8 cellular contexts compared by ENCODE assay signal in genomic region chr3:48662753-48663488, GRCh38. TPM values are rescaled to one million over a fixed set of nuclear protein-coding genes. Genes with fewer than 3 reads are reported as not detected.
A peak's percentile ranks its signal among the peaks of the same experiment; 100 is the strongest.
DNase-seq lines count a peak whose midpoint lies in the region; ATAC-seq, FAIRE-seq and TF ChIP-seq lines count a peak whose summit lies in the region.

A gene with protein sequence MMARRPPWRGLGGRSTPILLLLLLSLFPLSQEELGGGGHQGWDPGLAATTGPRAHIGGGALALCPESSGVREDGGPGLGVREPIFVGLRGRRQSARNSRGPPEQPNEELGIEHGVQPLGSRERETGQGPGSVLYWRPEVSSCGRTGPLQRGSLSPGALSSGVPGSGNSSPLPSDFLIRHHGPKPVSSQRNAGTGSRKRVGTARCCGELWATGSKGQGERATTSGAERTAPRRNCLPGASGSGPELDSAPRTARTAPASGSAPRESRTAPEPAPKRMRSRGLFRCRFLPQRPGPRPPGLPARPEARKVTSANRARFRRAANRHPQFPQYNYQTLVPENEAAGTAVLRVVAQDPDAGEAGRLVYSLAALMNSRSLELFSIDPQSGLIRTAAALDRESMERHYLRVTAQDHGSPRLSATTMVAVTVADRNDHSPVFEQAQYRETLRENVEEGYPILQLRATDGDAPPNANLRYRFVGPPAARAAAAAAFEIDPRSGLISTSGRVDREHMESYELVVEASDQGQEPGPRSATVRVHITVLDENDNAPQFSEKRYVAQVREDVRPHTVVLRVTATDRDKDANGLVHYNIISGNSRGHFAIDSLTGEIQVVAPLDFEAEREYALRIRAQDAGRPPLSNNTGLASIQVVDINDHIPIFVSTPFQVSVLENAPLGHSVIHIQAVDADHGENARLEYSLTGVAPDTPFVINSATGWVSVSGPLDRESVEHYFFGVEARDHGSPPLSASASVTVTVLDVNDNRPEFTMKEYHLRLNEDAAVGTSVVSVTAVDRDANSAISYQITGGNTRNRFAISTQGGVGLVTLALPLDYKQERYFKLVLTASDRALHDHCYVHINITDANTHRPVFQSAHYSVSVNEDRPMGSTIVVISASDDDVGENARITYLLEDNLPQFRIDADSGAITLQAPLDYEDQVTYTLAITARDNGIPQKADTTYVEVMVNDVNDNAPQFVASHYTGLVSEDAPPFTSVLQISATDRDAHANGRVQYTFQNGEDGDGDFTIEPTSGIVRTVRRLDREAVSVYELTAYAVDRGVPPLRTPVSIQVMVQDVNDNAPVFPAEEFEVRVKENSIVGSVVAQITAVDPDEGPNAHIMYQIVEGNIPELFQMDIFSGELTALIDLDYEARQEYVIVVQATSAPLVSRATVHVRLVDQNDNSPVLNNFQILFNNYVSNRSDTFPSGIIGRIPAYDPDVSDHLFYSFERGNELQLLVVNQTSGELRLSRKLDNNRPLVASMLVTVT (N-terminal part only) (minus strand): TSS chr3:48662886. CDS start chr3:48662634, 252 bp downstream.

- H3K36me3 Mint-ChIP-seq in stimulated activated naive B cell treated with anti-CD40 and anti-IgM and Interleukin-4, amounts not matched to agents 10 μg/mL and 1 μg/mL and 100 μg/mL, for 72 hours = peaks cover 0 to 11% of the 10 kb centered on the region in 2 donors

- FAIRE-seq in H54 (lab: Jason Lieb, UNC) = no peak

- DNase-seq in AG08395 (ENCODE audit: low spot score) (peak; percentile 80), H54 (ENCODE audit: insufficient read length, low spot score) (peak; percentile 91), NCI-H510A (lab: John Stamatoyannopoulos, UW) (peak; percentile 74), erythroblast (lab: John Stamatoyannopoulos, UW) (peak; percentile 90 to 91)
- DNase-seq in activated CD8-positive, alpha-beta memory T cell treated with anti-CD3 and anti-CD28 coated beads, Interleukin-2, amount 50 U/mL, for 24 hours (ENCODE audit: extremely low read depth) = peak; percentile 31
- DNase-seq in stimulated activated naive B cell treated with anti-CD40 and anti-IgM and Interleukin-4, amounts not matched to agents 10 μg/mL and 1 μg/mL and 100 μg/mL, for 72 hours = peak; percentile 36

- ATAC-seq in stimulated activated naive B cell treated with anti-CD40 and anti-IgM and Interleukin-4, amounts not matched to agents 10 μg/mL and 1 μg/mL and 100 μg/mL, for 72 hours (replicated peaks) = peak; percentile 8 to 29
- ATAC-seq in GM18867 (IDR thresholded peaks at IDR 0.05; ENCODE audit: unreplicated experiment) = no peak

- no peaks in the 10 kb centered on the region for H3K9me3 Mint-ChIP-seq in stimulated activated naive B cell treated with anti-CD40 and anti-IgM and Interleukin-4, amounts not matched to agents 10 μg/mL and 1 μg/mL and 100 μg/mL, for 72 hours

- H3K27me3 Mint-ChIP-seq in stimulated activated naive B cell treated with anti-CD40 and anti-IgM and Interleukin-4, amounts not matched to agents 10 μg/mL and 1 μg/mL and 100 μg/mL, for 72 hours = peaks cover 33 to 73% of the 10 kb centered on the region in 2 donors

- H3K4me1 ChIP-seq in mononuclear cell (ENCODE audit: insufficient read depth, low read length) = peaks cover 30% of the 10 kb centered on the region

- H3K4me1 Mint-ChIP-seq in stimulated activated naive B cell treated with anti-CD40 and anti-IgM and Interleukin-4, amounts not matched to agents 10 μg/mL and 1 μg/mL and 100 μg/mL, for 72 hours = peaks cover 10 to 27% of the 10 kb centered on the region in 2 donors

- peak within 1 kb of the TSS; percentile 85 to 89 for H3K4me3 Mint-ChIP-seq in stimulated activated naive B cell treated with anti-CD40 and anti-IgM and Interleukin-4, amounts not matched to agents 10 μg/mL and 1 μg/mL and 100 μg/mL, for 72 hours

- TF ChIP-seq POLR2A in H54 (IDR thresholded peaks at IDR 0.05; ENCODE audit: low read depth, low read length) = peak; percentile 72
- no peak for TF ChIP-seq POLR2A in erythroblast (IDR thresholded peaks at IDR 0.05; ENCODE audit: low read length)

- peak within 1 kb of the TSS; percentile 47 for H3K4me3 ChIP-seq in mononuclear cell (ENCODE audit: low read length)

- peak within 1 kb of the TSS; percentile 94 for H3K27ac Mint-ChIP-seq in stimulated activated naive B cell treated with anti-CD40 and anti-IgM and Interleukin-4, amounts not matched to agents 10 μg/mL and 1 μg/mL and 100 μg/mL, for 72 hours

- H3K9me3 ChIP-seq in mononuclear cell (ENCODE audit: low read depth, low read length) = no peaks in the 10 kb centered on the region

- H3K27me3 ChIP-seq in mononuclear cell (ENCODE audit: insufficient read depth, low read length) = peaks cover 24% of the 10 kb centered on the region

RNA-seq across cellular contexts. Expression of the gene that starts here (rescaled TPM):
- 2.6 TPM for total RNA-seq in mononuclear cell

Comparison
In these comparisons a context has a peak if more than half of its experiments do, and no peak if none do; other contexts are left out.
1. DNase-seq: peak in every context shown above with its lines; median percentile 91 in H54; 90 in erythroblast; 80 in AG08395; 74 in NCI-H510A; 36 in stimulated activated naive B cell treated with anti-CD40 and anti-IgM and Interleukin-4, amounts not matched to agents 10 μg/mL and 1 μg/mL and 100 μg/mL, for 72 hours; 31 in activated CD8-positive, alpha-beta memory T cell treated with anti-CD3 and anti-CD28 coated beads, Interleukin-2, amount 50 U/mL, for 24 hours.